In the genomic region with DNA sequence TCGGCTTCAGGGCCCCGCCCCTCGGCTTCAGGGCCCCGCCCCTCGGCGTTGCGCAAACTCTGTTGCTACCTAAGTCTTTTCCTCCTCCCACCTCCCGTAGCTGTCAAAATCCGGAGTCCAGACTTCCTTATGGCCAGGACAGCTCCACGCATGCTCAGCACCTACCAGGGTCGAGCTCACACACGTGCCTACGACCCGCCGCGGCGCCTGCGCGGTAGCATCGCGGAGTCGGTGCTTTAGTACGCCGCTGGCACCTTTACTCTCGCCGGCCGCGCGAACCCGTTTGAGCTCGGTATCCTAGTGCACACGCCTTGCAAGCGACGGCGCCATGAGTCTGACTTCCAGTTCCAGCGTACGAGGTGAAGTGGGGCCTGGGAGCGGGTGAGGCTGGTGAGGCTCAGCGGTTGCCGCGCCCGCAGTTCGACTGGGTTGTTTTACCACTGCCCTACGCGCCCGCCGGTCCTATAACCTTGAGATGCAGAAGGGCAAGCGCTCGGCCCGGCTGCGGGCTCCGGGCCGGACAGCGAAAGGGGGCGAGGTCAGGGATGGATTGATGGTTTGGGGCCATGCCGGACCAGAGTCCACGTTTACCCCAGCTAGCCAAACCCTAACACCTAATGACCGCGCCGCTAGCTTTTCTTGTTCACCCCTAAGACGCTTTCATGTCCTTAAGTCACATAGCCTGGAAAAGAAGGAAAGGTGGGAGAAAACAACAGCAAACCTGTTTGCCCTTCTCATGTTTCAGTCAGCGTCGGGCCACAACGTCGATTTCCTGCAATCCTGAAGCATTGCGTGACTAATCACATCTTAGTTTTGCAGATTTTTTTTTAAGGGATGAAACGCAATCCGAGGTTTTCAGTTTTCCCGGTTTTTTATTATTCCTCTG, we compare ENCODE assay signal across 1 cellular context.
TF ChIP-seq lines count a peak whose summit lies in the region.

A gene (plus strand): TSS at position 217 of the 886 bp plus-strand sequence. CDS start 112 bp downstream, at position 329.

TF ChIP-seq in HepG2, 621 proteins besides CTCF, POLR2A, EP300 and RAD21 (continued from another document and continues in another):
- TF ChIP-seq, protein P1, sequence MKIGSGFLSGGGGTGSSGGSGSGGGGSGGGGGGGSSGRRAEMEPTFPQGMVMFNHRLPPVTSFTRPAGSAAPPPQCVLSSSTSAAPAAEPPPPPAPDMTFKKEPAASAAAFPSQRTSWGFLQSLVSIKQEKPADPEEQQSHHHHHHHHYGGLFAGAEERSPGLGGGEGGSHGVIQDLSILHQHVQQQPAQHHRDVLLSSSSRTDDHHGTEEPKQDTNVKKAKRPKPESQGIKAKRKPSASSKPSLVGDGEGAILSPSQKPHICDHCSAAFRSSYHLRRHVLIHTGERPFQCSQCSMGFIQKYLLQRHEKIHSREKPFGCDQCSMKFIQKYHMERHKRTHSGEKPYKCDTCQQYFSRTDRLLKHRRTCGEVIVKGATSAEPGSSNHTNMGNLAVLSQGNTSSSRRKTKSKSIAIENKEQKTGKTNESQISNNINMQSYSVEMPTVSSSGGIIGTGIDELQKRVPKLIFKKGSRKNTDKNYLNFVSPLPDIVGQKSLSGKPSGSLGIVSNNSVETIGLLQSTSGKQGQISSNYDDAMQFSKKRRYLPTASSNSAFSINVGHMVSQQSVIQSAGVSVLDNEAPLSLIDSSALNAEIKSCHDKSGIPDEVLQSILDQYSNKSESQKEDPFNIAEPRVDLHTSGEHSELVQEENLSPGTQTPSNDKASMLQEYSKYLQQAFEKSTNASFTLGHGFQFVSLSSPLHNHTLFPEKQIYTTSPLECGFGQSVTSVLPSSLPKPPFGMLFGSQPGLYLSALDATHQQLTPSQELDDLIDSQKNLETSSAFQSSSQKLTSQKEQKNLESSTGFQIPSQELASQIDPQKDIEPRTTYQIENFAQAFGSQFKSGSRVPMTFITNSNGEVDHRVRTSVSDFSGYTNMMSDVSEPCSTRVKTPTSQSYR (CRISPR knock-in tag; IDR thresholded peaks at IDR 0.05; ENCODE audit: borderline replicate concordance) = peak; percentile 63
- TF ChIP-seq ZNF33A (CRISPR knock-in tag; IDR thresholded peaks at IDR 0.05; ENCODE audit: borderline replicate concordance) (peak; percentile 98; the same call in 1 of the 2 replicates), XBP1 (CRISPR knock-in tag; IDR thresholded peaks at IDR 0.05) (no peak; the same call in 1 of the 2 replicates), GLI4 (CRISPR knock-in tag; IDR thresholded peaks at IDR 0.05; ENCODE audit: borderline replicate concordance) (peak; percentile 76; the same call in 1 of the 2 replicates), HNRNPUL1 (IDR thresholded peaks at IDR 0.05; ENCODE audit: low read depth, low read length) (no peak), ZFP36L2 (CRISPR knock-in tag; IDR thresholded peaks at IDR 0.05) (0 out of 2 replicates have a peak, but pooled peaks have one; percentile 74), SMYD3 (CRISPR knock-in tag; IDR thresholded peaks at IDR 0.05) (peak; percentile 98), ZNF331 (CRISPR knock-in tag; IDR thresholded peaks at IDR 0.05) (peak; percentile 81), MED1 (CRISPR knock-in tag; IDR thresholded peaks at IDR 0.05) (peak; percentile 83), RFX1 (IDR thresholded peaks at IDR 0.05) (no peak), NCOA1 (CRISPR knock-in tag; IDR thresholded peaks at IDR 0.05) (no peak), ZNF850 (CRISPR knock-in tag; conservative IDR thresholded peaks at IDR 0.05) (no peak), PCBP1 (IDR thresholded peaks at IDR 0.05; ENCODE audit: borderline replicate concordance, low read depth, low read length) (0 out of 2 replicates have a peak, but pooled peaks have one; percentile 26), EHMT2 (IDR thresholded peaks at IDR 0.05; ENCODE audit: borderline replicate concordance, low read depth, low read length) (no peak), ZNF496 (CRISPR knock-in tag; IDR thresholded peaks at IDR 0.05; ENCODE audit: insufficient replicate concordance) (no peak), GZF1 (CRISPR knock-in tag; IDR thresholded peaks at IDR 0.05) (peak; percentile 48; the same call in 1 of the 2 replicates), ZNF282 (IDR thresholded peaks at IDR 0.05; ENCODE audit: partially characterized antibody) (no peak), ZSCAN29 (CRISPR knock-in tag; conservative IDR thresholded peaks at IDR 0.05) (no peak)
- TF ChIP-seq, protein P2, sequence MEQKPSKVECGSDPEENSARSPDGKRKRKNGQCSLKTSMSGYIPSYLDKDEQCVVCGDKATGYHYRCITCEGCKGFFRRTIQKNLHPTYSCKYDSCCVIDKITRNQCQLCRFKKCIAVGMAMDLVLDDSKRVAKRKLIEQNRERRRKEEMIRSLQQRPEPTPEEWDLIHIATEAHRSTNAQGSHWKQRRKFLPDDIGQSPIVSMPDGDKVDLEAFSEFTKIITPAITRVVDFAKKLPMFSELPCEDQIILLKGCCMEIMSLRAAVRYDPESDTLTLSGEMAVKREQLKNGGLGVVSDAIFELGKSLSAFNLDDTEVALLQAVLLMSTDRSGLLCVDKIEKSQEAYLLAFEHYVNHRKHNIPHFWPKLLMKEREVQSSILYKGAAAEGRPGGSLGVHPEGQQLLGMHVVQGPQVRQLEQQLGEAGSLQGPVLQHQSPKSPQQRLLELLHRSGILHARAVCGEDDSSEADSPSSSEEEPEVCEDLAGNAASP (CRISPR knock-in tag; IDR thresholded peaks at IDR 0.05; ENCODE audit: borderline replicate concordance) = 0 out of 2 replicates have a peak, but pooled peaks have one; percentile 10
- TF ChIP-seq, protein P3, sequence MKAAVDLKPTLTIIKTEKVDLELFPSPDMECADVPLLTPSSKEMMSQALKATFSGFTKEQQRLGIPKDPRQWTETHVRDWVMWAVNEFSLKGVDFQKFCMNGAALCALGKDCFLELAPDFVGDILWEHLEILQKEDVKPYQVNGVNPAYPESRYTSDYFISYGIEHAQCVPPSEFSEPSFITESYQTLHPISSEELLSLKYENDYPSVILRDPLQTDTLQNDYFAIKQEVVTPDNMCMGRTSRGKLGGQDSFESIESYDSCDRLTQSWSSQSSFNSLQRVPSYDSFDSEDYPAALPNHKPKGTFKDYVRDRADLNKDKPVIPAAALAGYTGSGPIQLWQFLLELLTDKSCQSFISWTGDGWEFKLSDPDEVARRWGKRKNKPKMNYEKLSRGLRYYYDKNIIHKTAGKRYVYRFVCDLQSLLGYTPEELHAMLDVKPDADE (CRISPR knock-in tag; IDR thresholded peaks at IDR 0.05) = peak; percentile 98; the same call in 1 of the 2 replicates
- TF ChIP-seq, protein P4, sequence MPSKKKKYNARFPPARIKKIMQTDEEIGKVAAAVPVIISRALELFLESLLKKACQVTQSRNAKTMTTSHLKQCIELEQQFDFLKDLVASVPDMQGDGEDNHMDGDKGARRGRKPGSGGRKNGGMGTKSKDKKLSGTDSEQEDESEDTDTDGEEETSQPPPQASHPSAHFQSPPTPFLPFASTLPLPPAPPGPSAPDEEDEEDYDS (CRISPR knock-in tag; IDR thresholded peaks at IDR 0.05) = peak; percentile 87
- TF ChIP-seq, protein P5, sequence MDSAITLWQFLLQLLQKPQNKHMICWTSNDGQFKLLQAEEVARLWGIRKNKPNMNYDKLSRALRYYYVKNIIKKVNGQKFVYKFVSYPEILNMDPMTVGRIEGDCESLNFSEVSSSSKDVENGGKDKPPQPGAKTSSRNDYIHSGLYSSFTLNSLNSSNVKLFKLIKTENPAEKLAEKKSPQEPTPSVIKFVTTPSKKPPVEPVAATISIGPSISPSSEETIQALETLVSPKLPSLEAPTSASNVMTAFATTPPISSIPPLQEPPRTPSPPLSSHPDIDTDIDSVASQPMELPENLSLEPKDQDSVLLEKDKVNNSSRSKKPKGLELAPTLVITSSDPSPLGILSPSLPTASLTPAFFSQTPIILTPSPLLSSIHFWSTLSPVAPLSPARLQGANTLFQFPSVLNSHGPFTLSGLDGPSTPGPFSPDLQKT (CRISPR knock-in tag; IDR thresholded peaks at IDR 0.05; ENCODE audit: borderline replicate concordance) = peak; percentile 54; the same call in 1 of the 2 replicates
- TF ChIP-seq, protein P6, sequence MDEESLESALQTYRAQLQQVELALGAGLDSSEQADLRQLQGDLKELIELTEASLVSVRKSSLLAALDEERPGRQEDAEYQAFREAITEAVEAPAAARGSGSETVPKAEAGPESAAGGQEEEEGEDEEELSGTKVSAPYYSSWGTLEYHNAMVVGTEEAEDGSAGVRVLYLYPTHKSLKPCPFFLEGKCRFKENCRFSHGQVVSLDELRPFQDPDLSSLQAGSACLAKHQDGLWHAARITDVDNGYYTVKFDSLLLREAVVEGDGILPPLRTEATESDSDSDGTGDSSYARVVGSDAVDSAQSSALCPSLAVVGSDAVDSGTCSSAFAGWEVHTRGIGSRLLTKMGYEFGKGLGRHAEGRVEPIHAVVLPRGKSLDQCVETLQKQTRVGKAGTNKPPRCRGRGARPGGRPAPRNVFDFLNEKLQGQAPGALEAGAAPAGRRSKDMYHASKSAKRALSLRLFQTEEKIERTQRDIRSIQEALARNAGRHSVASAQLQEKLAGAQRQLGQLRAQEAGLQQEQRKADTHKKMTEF (CRISPR knock-in tag; IDR thresholded peaks at IDR 0.05) = peak; percentile 99
- TF ChIP-seq, protein P7, sequence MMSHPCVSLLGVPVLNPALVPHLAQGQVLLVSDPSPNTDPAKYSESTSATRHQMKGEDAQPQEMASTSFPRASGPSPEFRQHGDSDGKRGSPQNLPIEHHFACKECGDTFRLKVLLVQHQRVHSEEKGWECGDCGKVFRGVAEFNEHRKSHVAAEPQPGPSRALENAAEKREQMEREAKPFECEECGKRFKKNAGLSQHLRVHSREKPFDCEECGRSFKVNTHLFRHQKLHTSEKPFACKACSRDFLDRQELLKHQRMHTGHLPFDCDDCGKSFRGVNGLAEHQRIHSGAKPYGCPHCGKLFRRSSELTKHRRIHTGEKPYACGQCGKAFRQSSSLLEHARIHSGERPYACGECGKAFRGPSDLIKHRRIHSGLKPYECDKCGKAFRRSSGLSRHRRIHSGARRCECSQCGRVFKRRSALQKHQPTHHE (CRISPR knock-in tag; IDR thresholded peaks at IDR 0.05; ENCODE audit: borderline replicate concordance) = peak; percentile 99
- TF ChIP-seq, protein P8, sequence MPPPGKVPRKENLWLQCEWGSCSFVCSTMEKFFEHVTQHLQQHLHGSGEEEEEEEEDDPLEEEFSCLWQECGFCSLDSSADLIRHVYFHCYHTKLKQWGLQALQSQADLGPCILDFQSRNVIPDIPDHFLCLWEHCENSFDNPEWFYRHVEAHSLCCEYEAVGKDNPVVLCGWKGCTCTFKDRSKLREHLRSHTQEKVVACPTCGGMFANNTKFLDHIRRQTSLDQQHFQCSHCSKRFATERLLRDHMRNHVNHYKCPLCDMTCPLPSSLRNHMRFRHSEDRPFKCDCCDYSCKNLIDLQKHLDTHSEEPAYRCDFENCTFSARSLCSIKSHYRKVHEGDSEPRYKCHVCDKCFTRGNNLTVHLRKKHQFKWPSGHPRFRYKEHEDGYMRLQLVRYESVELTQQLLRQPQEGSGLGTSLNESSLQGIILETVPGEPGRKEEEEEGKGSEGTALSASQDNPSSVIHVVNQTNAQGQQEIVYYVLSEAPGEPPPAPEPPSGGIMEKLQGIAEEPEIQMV (CRISPR knock-in tag; IDR thresholded peaks at IDR 0.05; ENCODE audit: low read depth) = peak; percentile 74; the same call in 1 of the 2 replicates
- TF ChIP-seq, protein P9, sequence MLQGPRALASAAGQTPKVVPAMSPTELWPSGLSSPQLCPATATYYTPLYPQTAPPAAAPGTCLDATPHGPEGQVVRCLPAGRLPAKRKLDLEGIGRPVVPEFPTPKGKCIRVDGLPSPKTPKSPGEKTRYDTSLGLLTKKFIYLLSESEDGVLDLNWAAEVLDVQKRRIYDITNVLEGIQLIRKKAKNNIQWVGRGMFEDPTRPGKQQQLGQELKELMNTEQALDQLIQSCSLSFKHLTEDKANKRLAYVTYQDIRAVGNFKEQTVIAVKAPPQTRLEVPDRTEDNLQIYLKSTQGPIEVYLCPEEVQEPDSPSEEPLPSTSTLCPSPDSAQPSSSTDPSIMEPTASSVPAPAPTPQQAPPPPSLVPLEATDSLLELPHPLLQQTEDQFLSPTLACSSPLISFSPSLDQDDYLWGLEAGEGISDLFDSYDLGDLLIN (CRISPR knock-in tag; IDR thresholded peaks at IDR 0.05; ENCODE audit: borderline replicate concordance) = peak; percentile 72; the same call in 1 of the 2 replicates
- TF ChIP-seq, protein P10, sequence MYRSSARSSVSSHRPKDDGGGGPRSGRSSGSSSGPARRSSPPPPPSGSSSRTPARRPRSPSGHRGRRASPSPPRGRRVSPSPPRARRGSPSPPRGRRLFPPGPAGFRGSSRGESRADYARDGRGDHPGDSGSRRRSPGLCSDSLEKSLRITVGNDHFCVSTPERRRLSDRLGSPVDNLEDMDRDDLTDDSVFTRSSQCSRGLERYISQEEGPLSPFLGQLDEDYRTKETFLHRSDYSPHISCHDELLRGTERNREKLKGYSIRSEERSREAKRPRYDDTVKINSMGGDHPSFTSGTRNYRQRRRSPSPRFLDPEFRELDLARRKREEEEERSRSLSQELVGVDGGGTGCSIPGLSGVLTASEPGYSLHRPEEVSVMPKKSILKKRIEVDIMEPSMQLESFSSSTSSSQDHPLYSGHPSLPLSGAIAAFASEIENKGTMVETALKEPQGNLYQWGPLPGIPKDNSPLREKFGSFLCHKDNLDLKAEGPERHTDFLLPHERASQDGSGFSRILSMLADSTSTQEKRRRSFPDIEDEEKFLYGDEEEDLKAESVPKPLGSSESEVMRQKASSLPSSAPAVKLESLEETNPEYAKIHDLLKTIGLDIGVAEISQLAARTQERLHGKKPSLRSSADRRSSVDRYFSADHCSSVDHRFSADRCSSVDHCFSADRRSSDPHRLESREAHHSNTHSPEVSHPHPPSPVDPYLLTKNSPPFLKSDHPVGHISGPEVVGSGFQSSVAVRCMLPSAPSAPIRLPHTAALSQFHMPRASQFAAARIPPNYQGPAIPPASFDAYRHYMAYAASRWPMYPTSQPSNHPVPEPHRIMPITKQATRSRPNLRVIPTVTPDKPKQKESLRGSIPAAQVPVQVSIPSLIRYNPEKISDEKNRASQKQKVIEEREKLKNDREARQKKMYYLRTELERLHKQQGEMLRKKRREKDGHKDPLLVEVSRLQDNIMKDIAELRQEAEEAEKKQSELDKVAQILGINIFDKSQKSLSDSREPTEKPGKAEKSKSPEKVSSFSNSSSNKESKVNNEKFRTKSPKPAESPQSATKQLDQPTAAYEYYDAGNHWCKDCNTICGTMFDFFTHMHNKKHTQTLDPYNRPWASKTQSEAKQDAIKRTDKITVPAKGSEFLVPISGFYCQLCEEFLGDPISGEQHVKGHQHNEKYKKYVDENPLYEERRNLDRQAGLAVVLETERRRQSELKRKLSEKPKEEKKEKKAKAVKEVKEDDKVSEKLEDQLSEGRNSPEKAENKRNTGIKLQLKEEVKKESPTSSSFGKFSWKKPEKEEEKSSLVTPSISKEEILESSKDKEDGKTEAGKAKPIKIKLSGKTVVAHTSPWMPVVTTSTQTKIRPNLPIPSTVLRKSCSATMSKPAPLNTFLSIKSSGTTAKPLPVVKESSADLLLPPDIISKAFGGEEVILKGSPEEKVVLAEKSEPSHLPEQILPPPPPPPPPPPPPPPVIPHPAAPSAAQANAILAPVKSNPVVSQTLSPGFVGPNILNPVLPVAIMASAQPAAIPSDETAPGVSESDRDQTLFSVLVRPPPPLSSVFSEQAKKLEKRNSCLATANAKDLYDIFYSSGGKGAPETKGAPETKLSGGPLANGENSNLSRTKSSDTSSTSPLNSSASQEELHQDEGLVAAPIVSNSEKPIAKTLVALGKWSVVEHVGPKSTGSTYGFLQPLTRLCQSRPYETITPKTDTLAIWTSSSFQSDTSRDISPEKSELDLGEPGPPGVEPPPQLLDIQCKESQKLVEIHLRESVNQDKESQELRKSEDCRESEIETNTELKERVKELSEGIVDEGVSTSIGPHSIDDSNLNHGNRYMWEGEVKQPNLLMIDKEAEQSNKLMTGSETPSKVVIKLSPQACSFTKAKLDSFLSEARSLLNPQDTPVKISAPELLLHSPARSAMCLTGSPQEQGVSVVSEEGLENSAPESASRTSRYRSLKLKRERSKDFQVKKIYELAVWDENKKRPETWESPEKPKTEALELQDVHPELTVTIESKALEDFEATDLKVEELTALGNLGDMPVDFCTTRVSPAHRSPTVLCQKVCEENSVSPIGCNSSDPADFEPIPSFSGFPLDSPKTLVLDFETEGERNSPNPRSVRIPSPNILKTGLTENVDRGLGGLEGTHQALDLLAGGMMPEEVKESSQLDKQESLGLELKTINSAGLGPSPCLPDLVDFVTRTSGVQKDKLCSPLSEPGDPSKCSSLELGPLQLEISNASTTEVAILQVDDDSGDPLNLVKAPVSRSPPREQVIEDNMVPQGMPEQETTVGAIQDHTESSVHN (CRISPR knock-in tag; IDR thresholded peaks at IDR 0.05) = peak; percentile 53; the same call in 1 of the 2 replicates
